Comparison of ENCODE assay signal across 1 cellular context in the genomic region with DNA sequence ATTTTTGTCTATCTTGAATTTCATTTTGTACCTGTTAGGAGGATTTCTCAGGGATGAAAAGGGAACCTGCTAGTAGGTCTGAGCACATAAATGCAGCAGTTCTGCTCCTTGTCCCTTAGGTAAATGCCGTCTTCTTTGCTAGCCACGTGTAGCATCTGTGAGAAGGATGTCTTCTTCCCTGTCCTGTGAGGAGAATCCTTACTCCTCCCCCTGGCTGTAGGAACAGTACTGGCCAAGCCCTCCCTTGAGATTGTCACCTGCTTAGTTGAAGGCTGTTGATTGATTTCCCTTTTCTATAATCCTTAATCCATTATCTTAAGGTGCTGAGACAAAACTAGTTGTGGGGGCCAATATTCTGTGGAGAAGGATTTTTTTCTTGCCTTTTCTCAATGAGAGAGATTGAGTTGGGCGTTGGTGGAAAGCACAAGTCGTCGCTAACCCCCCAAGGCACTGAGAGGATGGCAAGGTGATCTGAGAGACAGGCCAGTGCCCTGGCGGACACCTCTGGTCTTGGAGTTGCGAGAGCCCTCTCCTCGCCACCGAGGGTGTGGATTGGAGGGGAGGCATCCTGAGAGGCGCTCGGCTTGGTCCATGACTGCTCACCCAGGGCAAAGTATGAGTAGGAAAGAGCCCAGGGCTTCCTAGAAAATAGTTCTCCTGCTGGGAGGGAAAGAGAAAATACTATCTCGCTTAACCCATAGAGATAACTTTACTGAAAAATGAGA.
TF ChIP-seq lines count a peak whose summit lies in the region.

No MANE protein-coding gene starts in this region.

TF ChIP-seq in WTC11, 78 proteins besides CTCF, POLR2A, EP300 and RAD21 (continued from another document):
- TF ChIP-seq, protein P1, sequence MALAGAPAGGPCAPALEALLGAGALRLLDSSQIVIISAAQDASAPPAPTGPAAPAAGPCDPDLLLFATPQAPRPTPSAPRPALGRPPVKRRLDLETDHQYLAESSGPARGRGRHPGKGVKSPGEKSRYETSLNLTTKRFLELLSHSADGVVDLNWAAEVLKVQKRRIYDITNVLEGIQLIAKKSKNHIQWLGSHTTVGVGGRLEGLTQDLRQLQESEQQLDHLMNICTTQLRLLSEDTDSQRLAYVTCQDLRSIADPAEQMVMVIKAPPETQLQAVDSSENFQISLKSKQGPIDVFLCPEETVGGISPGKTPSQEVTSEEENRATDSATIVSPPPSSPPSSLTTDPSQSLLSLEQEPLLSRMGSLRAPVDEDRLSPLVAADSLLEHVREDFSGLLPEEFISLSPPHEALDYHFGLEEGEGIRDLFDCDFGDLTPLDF (CRISPR knock-in tag; IDR thresholded peaks at IDR 0.05): no peak
- TF ChIP-seq USF2 (CRISPR knock-in tag; IDR thresholded peaks at IDR 0.05): no peak
- no peak for TF ChIP-seq ARID4B (CRISPR knock-in tag; IDR thresholded peaks at IDR 0.05; ENCODE audit: borderline replicate concordance)
- TF ChIP-seq, protein P2, sequence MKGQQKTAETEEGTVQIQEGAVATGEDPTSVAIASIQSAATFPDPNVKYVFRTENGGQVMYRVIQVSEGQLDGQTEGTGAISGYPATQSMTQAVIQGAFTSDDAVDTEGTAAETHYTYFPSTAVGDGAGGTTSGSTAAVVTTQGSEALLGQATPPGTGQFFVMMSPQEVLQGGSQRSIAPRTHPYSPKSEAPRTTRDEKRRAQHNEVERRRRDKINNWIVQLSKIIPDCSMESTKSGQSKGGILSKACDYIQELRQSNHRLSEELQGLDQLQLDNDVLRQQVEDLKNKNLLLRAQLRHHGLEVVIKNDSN (CRISPR knock-in tag; IDR thresholded peaks at IDR 0.05): no peak
- TF ChIP-seq, protein P3, sequence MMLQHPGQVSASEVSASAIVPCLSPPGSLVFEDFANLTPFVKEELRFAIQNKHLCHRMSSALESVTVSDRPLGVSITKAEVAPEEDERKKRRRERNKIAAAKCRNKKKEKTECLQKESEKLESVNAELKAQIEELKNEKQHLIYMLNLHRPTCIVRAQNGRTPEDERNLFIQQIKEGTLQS (CRISPR knock-in tag; conservative IDR thresholded peaks at IDR 0.05): no peak
- TF ChIP-seq, protein P4, sequence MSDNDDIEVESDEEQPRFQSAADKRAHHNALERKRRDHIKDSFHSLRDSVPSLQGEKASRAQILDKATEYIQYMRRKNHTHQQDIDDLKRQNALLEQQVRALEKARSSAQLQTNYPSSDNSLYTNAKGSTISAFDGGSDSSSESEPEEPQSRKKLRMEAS (CRISPR knock-in tag; IDR thresholded peaks at IDR 0.05): no peak
- TF ChIP-seq, protein P5, sequence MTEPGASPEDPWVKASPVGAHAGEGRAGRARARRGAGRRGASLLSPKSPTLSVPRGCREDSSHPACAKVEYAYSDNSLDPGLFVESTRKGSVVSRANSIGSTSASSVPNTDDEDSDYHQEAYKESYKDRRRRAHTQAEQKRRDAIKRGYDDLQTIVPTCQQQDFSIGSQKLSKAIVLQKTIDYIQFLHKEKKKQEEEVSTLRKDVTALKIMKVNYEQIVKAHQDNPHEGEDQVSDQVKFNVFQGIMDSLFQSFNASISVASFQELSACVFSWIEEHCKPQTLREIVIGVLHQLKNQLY (CRISPR knock-in tag; IDR thresholded peaks at IDR 0.05): no peak
- no peak for TF ChIP-seq IRF2 (CRISPR knock-in tag; IDR thresholded peaks at IDR 0.05; ENCODE audit: borderline replicate concordance, low read depth)
- TF ChIP-seq, protein P6, sequence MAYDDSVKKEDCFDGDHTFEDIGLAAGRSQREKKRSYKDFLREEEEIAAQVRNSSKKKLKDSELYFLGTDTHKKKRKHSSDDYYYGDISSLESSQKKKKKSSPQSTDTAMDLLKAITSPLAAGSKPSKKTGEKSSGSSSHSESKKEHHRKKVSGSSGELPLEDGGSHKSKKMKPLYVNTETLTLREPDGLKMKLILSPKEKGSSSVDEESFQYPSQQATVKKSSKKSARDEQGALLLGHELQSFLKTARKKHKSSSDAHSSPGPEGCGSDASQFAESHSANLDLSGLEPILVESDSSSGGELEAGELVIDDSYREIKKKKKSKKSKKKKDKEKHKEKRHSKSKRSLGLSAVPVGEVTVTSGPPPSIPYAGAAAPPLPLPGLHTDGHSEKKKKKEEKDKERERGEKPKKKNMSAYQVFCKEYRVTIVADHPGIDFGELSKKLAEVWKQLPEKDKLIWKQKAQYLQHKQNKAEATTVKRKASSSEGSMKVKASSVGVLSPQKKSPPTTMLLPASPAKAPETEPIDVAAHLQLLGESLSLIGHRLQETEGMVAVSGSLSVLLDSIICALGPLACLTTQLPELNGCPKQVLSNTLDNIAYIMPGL (CRISPR knock-in tag; IDR thresholded peaks at IDR 0.05): no peak
- no peak for TF ChIP-seq MXD4 (CRISPR knock-in tag; IDR thresholded peaks at IDR 0.05; ENCODE audit: borderline replicate concordance)
- TF ChIP-seq, protein P7, sequence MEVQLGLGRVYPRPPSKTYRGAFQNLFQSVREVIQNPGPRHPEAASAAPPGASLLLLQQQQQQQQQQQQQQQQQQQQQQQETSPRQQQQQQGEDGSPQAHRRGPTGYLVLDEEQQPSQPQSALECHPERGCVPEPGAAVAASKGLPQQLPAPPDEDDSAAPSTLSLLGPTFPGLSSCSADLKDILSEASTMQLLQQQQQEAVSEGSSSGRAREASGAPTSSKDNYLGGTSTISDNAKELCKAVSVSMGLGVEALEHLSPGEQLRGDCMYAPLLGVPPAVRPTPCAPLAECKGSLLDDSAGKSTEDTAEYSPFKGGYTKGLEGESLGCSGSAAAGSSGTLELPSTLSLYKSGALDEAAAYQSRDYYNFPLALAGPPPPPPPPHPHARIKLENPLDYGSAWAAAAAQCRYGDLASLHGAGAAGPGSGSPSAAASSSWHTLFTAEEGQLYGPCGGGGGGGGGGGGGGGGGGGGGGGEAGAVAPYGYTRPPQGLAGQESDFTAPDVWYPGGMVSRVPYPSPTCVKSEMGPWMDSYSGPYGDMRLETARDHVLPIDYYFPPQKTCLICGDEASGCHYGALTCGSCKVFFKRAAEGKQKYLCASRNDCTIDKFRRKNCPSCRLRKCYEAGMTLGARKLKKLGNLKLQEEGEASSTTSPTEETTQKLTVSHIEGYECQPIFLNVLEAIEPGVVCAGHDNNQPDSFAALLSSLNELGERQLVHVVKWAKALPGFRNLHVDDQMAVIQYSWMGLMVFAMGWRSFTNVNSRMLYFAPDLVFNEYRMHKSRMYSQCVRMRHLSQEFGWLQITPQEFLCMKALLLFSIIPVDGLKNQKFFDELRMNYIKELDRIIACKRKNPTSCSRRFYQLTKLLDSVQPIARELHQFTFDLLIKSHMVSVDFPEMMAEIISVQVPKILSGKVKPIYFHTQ (CRISPR knock-in tag; IDR thresholded peaks at IDR 0.05): no peak
- no peak for TF ChIP-seq FOXJ3 (CRISPR knock-in tag; IDR thresholded peaks at IDR 0.05; ENCODE audit: borderline replicate concordance)
